In genomic region chr4:172344266-172344772, GRCh38 we compare ENCODE assay signal across 26 cellular contexts.
A peak's percentile ranks its signal among the peaks of the same experiment; 100 is the strongest.
DNase-seq lines count a peak whose midpoint lies in the region; ATAC-seq lines count a peak whose summit lies in the region.
"Had no signal": no experiment of that assay in that cellular context is flagged by ENCODE, and none has a peak within 500 bp of the region (broad histone marks: within the 10 kb centered on the region; RNA-seq: fewer than 3 reads in every experiment).

No MANE protein-coding gene starts in this region.

- ATAC-seq in GM18907 (IDR thresholded peaks at IDR 0.05; ENCODE audit: unreplicated experiment) = no peak
- ATAC-seq: activated naive CD4-positive, alpha-beta T cell treated with anti-CD3 and anti-CD28 coated beads, Interleukin-2, amount 50 U/mL, for 72 hours; left lobe of liver; pancreas; stimulated activated naive B cell treated with anti-CD40 and anti-IgM and Interleukin-4, amounts not matched to agents 10 μg/mL and 1 μg/mL and 100 μg/mL, for 72 hours; T-cell had no signal

- peak; percentile 3 for DNase-seq in NCI-H1092 treated with DMSO at 0.1 percent for 48 hours (lab: John Stamatoyannopoulos, UW)
- DNase-seq in NCI-H1092 (lab: John Stamatoyannopoulos, UW) = no peak
- peak; percentile 52 for DNase-seq in NCI-H1105 (lab: John Stamatoyannopoulos, UW)
- peak; percentile 58 for DNase-seq in NCI-H82 (lab: John Stamatoyannopoulos, UW)
- peak; percentile 44 for DNase-seq in fibroblast of peridontal ligament (ENCODE audit: extremely low read depth)
- DNase-seq in HK-2 (ENCODE audit: unreplicated experiment) = no peak
- no peak for DNase-seq in cerebellar cortex (ENCODE audit: low spot score)
- DNase-seq: 8988T; activated CD4-positive, alpha-beta T cell treated with anti-CD3 and anti-CD28 coated beads for 48 hours; activated effector memory CD4-positive, alpha-beta T cell treated with Interleukin-2 at 50 U/mL for 16 hours; activated T-cell treated with anti-CD3 and anti-CD28 coated beads, Interleukin-2, amount 50 U/mL, for 1 hour; anterior cingulate cortex; Caco-2; effector CD4-positive, alpha-beta T cell; HFFc6; IMR-90; NCI-H1930; NCI-H510A; pancreas; small intestine; stimulated activated naive B cell treated with anti-CD40 and anti-IgM and Interleukin-4, amounts not matched to agents 10 μg/mL and 1 μg/mL and 100 μg/mL, for 72 hours; substantia nigra; T-cell had no signal

Comparison
In these comparisons a context has a peak if more than half of its experiments do, and no peak if none do; other contexts are left out.
1. DNase-seq: peak in NCI-H1092 treated with DMSO at 0.1 percent for 48 hours (single experiment), NCI-H1105 (single experiment), NCI-H82 (single experiment) and fibroblast of peridontal ligament (single experiment); none in NCI-H1092 (single experiment), HK-2 (single experiment) and cerebellar cortex (single experiment).